Comparison of ENCODE assay signal across 8 cellular contexts in the genomic region with DNA sequence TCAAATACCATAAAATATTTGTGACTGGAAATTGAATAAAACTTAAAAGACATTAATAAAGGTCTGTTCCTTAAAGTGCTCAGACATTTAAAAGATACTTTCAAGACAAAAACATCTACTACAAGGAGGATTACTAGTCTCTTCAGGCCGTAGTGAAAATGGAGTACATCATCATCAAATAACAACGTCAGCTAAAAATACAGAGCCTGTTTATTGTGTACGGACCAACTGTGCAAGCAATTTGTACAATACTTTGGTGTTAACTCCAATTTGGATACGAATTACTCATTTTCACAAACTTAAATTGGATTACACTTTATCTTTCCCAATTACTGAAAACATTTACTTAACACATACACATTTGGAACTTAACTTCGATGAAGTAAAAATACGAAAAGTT.
A peak's percentile ranks its signal among the peaks of the same experiment; 100 is the strongest.
DNase-seq lines count a peak whose midpoint lies in the region; TF ChIP-seq lines count a peak whose summit lies in the region.

No MANE protein-coding gene starts in this region.

- H3K9me3 ChIP-seq in SU-DHL-6 (ENCODE audit: insufficient read depth, low read length), result no peaks in the 10 kb centered on the region

- no peak overlapping the region for H2AFZ ChIP-seq in SU-DHL-6 (ENCODE audit: low read depth, low read length, severe bottlenecking)

- H3K4me3 ChIP-seq in HFF-Myc (replicated peaks; ENCODE audit: low read depth, low read length) (peak overlapping the region; percentile 67; the same call in 1 of the 2 replicates), SU-DHL-6 (ENCODE audit: insufficient read depth, low read length, poor library complexity, severe bottlenecking) (peak overlapping the region; percentile 79), retinal pigment epithelial cell (ENCODE audit: low read length) (peak overlapping the region; percentile 99)

- DNase-seq in HFF-Myc (ENCODE audit: extremely low read depth, low read depth), result no peak
- peak; percentile 12 for DNase-seq in globus pallidus (ENCODE audit: low spot score)
- no peak for DNase-seq in retinal pigment epithelial cell (ENCODE audit: low read depth)
- no peak for DNase-seq in cerebellar nuclear complex (lab: John Stamatoyannopoulos, UW)
- DNase-seq in OCI-M2 (lab: John Stamatoyannopoulos, UW; ENCODE audit: unreplicated experiment), result no peak
- DNase-seq in activated CD8-positive, alpha-beta memory T cell treated with anti-CD3 and anti-CD28 coated beads, Interleukin-2, amount 50 U/mL, for 48 hours, result no peak
- DNase-seq in NK-92 treated with Interleukin-12 subunit alpha and Interleukin-12 subunit beta, amount 100 ng/mL, for 24 hours (lab: John Stamatoyannopoulos, UW), result no peak

- peak overlapping the region; percentile 96 for H3K27ac ChIP-seq in SU-DHL-6 (ENCODE audit: low read depth, low read length)

- no peaks in the 10 kb centered on the region for H3K27me3 ChIP-seq in SU-DHL-6 (ENCODE audit: low read length)

- peak overlapping the region; percentile 92 for H3K4me2 ChIP-seq in SU-DHL-6 (ENCODE audit: low read depth, low read length, poor library complexity, severe bottlenecking)

- peaks cover 92% of the 10 kb centered on the region for H3K79me2 ChIP-seq in SU-DHL-6 (ENCODE audit: insufficient read depth, low read length)

- TF ChIP-seq CTCF in HFF-Myc (IDR thresholded peaks at IDR 0.05; ENCODE audit: low read depth, low read length, missing control alignments), result no peak
- TF ChIP-seq CTCF in SU-DHL-6 (IDR thresholded peaks at IDR 0.05; ENCODE audit: insufficient read depth, low read length, poor library complexity, severe bottlenecking), result no peak
- no peak for TF ChIP-seq CTCF in retinal pigment epithelial cell (conservative IDR thresholded peaks at IDR 0.05; ENCODE audit: low read depth, low read length)

- H4K20me1 ChIP-seq in SU-DHL-6 (ENCODE audit: low read depth, low read length), result no peaks in the 10 kb centered on the region

- peaks cover 37% of the 10 kb centered on the region for H3K36me3 ChIP-seq in SU-DHL-6 (ENCODE audit: low read length)

- peak overlapping the region; percentile 82 for H3K9ac ChIP-seq in SU-DHL-6 (ENCODE audit: low read length)

- H3F3A ChIP-seq in SU-DHL-6 (ENCODE audit: insufficient read depth), result peaks cover 56% of the 10 kb centered on the region

- no peaks in the 10 kb centered on the region for H3K9me2 ChIP-seq in SU-DHL-6 (replicated peaks; ENCODE audit: insufficient read depth, low read length)
